ENCODE assay signal across 35 cellular contexts in the genomic region with DNA sequence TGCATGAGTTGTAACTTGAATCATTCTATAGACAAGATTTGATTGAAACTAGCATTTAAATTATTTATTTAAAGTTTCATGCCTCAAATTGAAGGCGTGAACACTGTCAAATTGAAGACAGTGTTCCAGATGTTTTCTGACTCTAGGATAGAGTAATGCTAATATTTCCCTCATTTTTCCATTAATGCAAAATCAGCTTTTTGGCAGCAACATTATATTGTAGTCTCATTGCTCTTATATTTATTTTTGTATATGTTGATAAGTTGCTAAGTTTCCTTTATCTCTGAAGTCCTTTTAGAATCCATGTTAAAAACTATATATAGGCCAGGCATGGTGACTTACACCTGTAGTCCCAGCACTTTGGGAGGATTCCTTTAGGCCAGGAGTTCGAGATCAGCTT. TPM values are rescaled to one million over a fixed set of nuclear protein-coding genes. Genes with fewer than 3 reads are reported as not detected.
"Had no signal": no experiment of that assay in that cellular context is flagged by ENCODE, and none has a peak within 500 bp of the region (broad histone marks: within the 10 kb centered on the region; RNA-seq: fewer than 3 reads in every experiment).

No MANE protein-coding gene starts in this region.

- H3K4me3 ChIP-seq: colonic mucosa, esophagus squamous epithelium, gastrocnemius medialis, heart right ventricle, left lung, lower lobe of right lung, mucosa of descending colon had no signal

- FAIRE-seq: endometrium, islet of Langerhans, keratinocyte had no signal

- H3K4me3 Mint-ChIP-seq: dendritic cell treated with granulocyte-macrophage colony-stimulating factor and Interleukin-4, amounts not matched to agents 40 ng/mL and 50 ng/mL, for 4 days; effector memory CD8-positive, alpha-beta T cell; endodermal cell; mesothelial cell of epicardium; naive B cell had no signal

- H3K9me3 Mint-ChIP-seq: dendritic cell treated with granulocyte-macrophage colony-stimulating factor and Interleukin-4, amounts not matched to agents 40 ng/mL and 50 ng/mL, for 4 days; effector memory CD8-positive, alpha-beta T cell; naive B cell had no signal

- H3K27ac ChIP-seq: colonic mucosa, epithelial cell of prostate, esophagus squamous epithelium, gastrocnemius medialis, heart right ventricle, left lung, lower lobe of right lung had no signal

- DNase-seq: colonic mucosa; cortex of kidney; effector CD8-positive, alpha-beta T cell; effector memory CD8-positive, alpha-beta T cell; endodermal cell; erythroblast; esophagus squamous epithelium; foreskin fibroblast; foreskin melanocyte; gastrocnemius medialis; glutamatergic neuron; head of caudate nucleus; heart right ventricle; hippocampal formation; left cardiac atrium; left lung; left ventricle myocardium superior; lower lobe of right lung; mesenchymal stem cell; mucosa of descending colon; naive B cell had no signal

- ATAC-seq: effector memory CD8-positive, alpha-beta T cell; esophagus mucosa; gastrocnemius medialis; heart right ventricle; left cardiac atrium; left lung; left ventricle myocardium superior; lower lobe of right lung; mucosa of descending colon had no signal

- H3K27me3 Mint-ChIP-seq: effector memory CD8-positive, alpha-beta T cell; naive B cell had no signal

- H3K36me3 Mint-ChIP-seq: naive B cell had no signal

- H3K36me3 ChIP-seq: colonic mucosa, gastrocnemius medialis, lower lobe of right lung had no signal

- H3K27me3 ChIP-seq: colonic mucosa, esophagus squamous epithelium, gastrocnemius medialis, heart right ventricle, left lung had no signal

- H3K9me3 ChIP-seq: colonic mucosa, esophagus squamous epithelium, gastrocnemius medialis, heart right ventricle, left lung, lower lobe of right lung, mucosa of descending colon had no signal

- H3K4me1 ChIP-seq: colonic mucosa had no signal

- H3K27ac Mint-ChIP-seq: dendritic cell treated with granulocyte-macrophage colony-stimulating factor and Interleukin-4, amounts not matched to agents 40 ng/mL and 50 ng/mL, for 4 days; effector memory CD8-positive, alpha-beta T cell; endodermal cell; mesothelial cell of epicardium; naive B cell had no signal

RNA-seq across cellular contexts. Expression of gene RLBP1, which starts 27.2 kb away (rescaled TPM):
- total RNA-seq: colonic mucosa, dermis microvascular lymphatic vessel endothelial cell, endodermal cell, esophagus mucosa, esophagus squamous epithelium, gastrocnemius medialis, glomerular endothelial cell, heart right ventricle, kidney epithelial cell, left cardiac atrium, left lung, left ventricle myocardium superior, lower leg skin, lower lobe of right lung, lung microvascular endothelial cell, mesenteric fat pad, mesothelial cell of epicardium, myocyte had no signal
- polyA plus RNA-seq: heart right ventricle, keratinocyte had no signal
